ENCODE assay signal across 8 cellular contexts in genomic region chrX:154370882-154371770, GRCh38. TPM values are rescaled to one million over a fixed set of nuclear protein-coding genes. Genes with fewer than 3 reads are reported as not detected.
DNase-seq lines count a peak whose midpoint lies in the region; ATAC-seq and TF ChIP-seq lines count a peak whose summit lies in the region.

No MANE protein-coding gene starts in this region.

- H3K27ac Mint-ChIP-seq in activated CD4-positive, alpha-beta T cell treated with anti-CD3 and anti-CD28 coated beads, Interleukin-2, amount 10 ng/mL, durations not matched to agents 7 days and 5 days: peak overlapping the region; percentile 82

- H3K36me3 Mint-ChIP-seq in activated CD4-positive, alpha-beta T cell treated with anti-CD3 and anti-CD28 coated beads, Interleukin-2, amount 10 ng/mL, durations not matched to agents 7 days and 5 days (ENCODE audit: low read depth): peaks cover 27% of the 10 kb centered on the region

- peak overlapping the region; percentile 76 for H3K4me3 Mint-ChIP-seq in activated CD4-positive, alpha-beta T cell treated with anti-CD3 and anti-CD28 coated beads, Interleukin-2, amount 10 ng/mL, durations not matched to agents 7 days and 5 days

- H3K27me3 Mint-ChIP-seq in activated CD4-positive, alpha-beta T cell treated with anti-CD3 and anti-CD28 coated beads, Interleukin-2, amount 10 ng/mL, durations not matched to agents 7 days and 5 days: no peaks in the 10 kb centered on the region

- intact Hi-C loops in right lobe of liver (cut with DNase I): no loop called here

- 25% methylated on average over 9 of the region's 87 CpGs for WGBS in right lobe of liver (ENCODE audit: insufficient coverage, low coverage, low lambda C conversion rate, missing lambda C conversion rate)

- peaks cover 24% of the 10 kb centered on the region for H3K4me1 Mint-ChIP-seq in activated CD4-positive, alpha-beta T cell treated with anti-CD3 and anti-CD28 coated beads, Interleukin-2, amount 10 ng/mL, durations not matched to agents 7 days and 5 days

- H3K9me3 ChIP-seq in right lobe of liver: no peaks in the 10 kb centered on the region

- peak; percentile 99 for TF ChIP-seq POLR2A in GM19193 (IDR thresholded peaks at IDR 0.05; ENCODE audit: extremely low read depth, insufficient read depth, insufficient read length)
- peak; percentile 93 for TF ChIP-seq POLR2A in right lobe of liver (IDR thresholded peaks at IDR 0.05)

- ATAC-seq in HG03439 (IDR thresholded peaks at IDR 0.05; ENCODE audit: unreplicated experiment) (peak; percentile 66), right lobe of liver (peak; percentile 74 to 87 (median 82))

- H3K4me1 ChIP-seq in right lobe of liver: peaks cover 0 to 1% (median 0%) of the 10 kb centered on the region in 4 donors

- no peaks in the 10 kb centered on the region for H3K36me3 ChIP-seq in right lobe of liver

- H3K27ac ChIP-seq in right lobe of liver: peak overlapping the region; percentile 31 to 73 (median 55)

- CTCF ChIA-PET in activated CD4-positive, alpha-beta T cell treated with anti-CD3 and anti-CD28 coated beads, Interleukin-2, amount 10 ng/mL, durations not matched to agents 7 days and 5 days (lab: Charles Lee): interaction anchor here (0.7 kb wide), 1 partner anchor 616 kb away, joined by 3 read pairs; no protein-coding TSS in a partner anchor

- POLR2A ChIA-PET in activated CD4-positive, alpha-beta T cell treated with anti-CD3 and anti-CD28 coated beads, Interleukin-2, amount 10 ng/mL, durations not matched to agents 7 days and 5 days (lab: Charles Lee): interaction anchor here (0.7 kb wide), 2 partner anchors 12 to 369 kb away, joined by 5 to 7 read pairs; no protein-coding TSS in a partner anchor

- H3K4me3 ChIP-seq in AG10803 (ENCODE audit: low read length): peak overlapping the region; percentile 86
- peak overlapping the region; percentile 45 to 49 (median 46) for H3K4me3 ChIP-seq in right lobe of liver

- no peak for TF ChIP-seq CTCF in AG10803 (conservative IDR thresholded peaks at IDR 0.05; ENCODE audit: low read length)
- TF ChIP-seq CTCF in right lobe of liver (IDR thresholded peaks at IDR 0.05): no peak

- H3K27me3 ChIP-seq in right lobe of liver: no peaks in the 10 kb centered on the region

- peak; percentile 94 for DNase-seq in AG10803 (ENCODE audit: low read depth)
- peak; percentile 32 for DNase-seq in NCI-H524 treated with DMSO at 0.1 percent for 48 hours (lab: John Stamatoyannopoulos, UW)
- DNase-seq in activated CD4-positive, alpha-beta T cell treated with anti-CD3 and anti-CD28 coated beads, Interleukin-2, amount 10 ng/mL, durations not matched to agents 7 days and 5 days: peak; percentile 94
- DNase-seq in dedifferentiated amniotic fluid mesenchymal stem cell (ENCODE audit: extremely low spot score): peak; percentile 89
- peak; percentile 92 to 93 (median 92) for DNase-seq in right lobe of liver
- peak; percentile 90 for DNase-seq in stimulated activated CD4-positive, alpha-beta T cell treated with anti-CD3 and anti-CD28 coated beads, Interleukin-4, amount 100 ng/mL, for 1 hour

- no peaks in the 10 kb centered on the region for H3K9me3 Mint-ChIP-seq in activated CD4-positive, alpha-beta T cell treated with anti-CD3 and anti-CD28 coated beads, Interleukin-2, amount 10 ng/mL, durations not matched to agents 7 days and 5 days

RNA-seq across cellular contexts. Expression of gene FLNA, which starts 3.3 kb away (rescaled TPM):
- 1,000 to 10,000 TPM; 1,440 to 1,524 TPM for total RNA-seq in activated CD4-positive, alpha-beta T cell treated with anti-CD3 and anti-CD28 coated beads, Interleukin-2, amount 10 ng/mL, durations not matched to agents 7 days and 5 days
- 100 to 1,000 TPM in 1 of 6 experiments, 10 to 100 TPM in 5; 46.8 to 124 (median 82.6) TPM for total RNA-seq in right lobe of liver

RNA-seq across cellular contexts. Expression of gene EMD, which starts 8.0 kb away (rescaled TPM):
- 10 to 100 TPM; 52.1 to 59.9 TPM for total RNA-seq in activated CD4-positive, alpha-beta T cell treated with anti-CD3 and anti-CD28 coated beads, Interleukin-2, amount 10 ng/mL, durations not matched to agents 7 days and 5 days
- 10 to 100 TPM; 19.8 to 28.8 (median 24.2) TPM for total RNA-seq in right lobe of liver

RNA-seq across cellular contexts. Expression of gene RPL10, which starts 27.1 kb away (rescaled TPM):
- 1,000 to 10,000 TPM; 1,884 to 2,727 TPM for total RNA-seq in activated CD4-positive, alpha-beta T cell treated with anti-CD3 and anti-CD28 coated beads, Interleukin-2, amount 10 ng/mL, durations not matched to agents 7 days and 5 days
- 1,000 to 10,000 TPM in 5 of 6 experiments, 100 to 1,000 TPM in 1; 899 to 1,899 (median 1,157) TPM for total RNA-seq in right lobe of liver

RNA-seq across cellular contexts. Expression of gene DNASE1L1, which starts 37.9 kb away (rescaled TPM):
- total RNA-seq in activated CD4-positive, alpha-beta T cell treated with anti-CD3 and anti-CD28 coated beads, Interleukin-2, amount 10 ng/mL, durations not matched to agents 7 days and 5 days: 10 to 100 TPM; 21.8 to 24.3 TPM
- 10 to 100 TPM; 11.7 to 19.5 (median 14.9) TPM for total RNA-seq in right lobe of liver

RNA-seq across cellular contexts. Expression of gene TAFAZZIN, which starts 40.2 kb away (rescaled TPM):
- 100 to 1,000 TPM in 1 of 2 experiments, 10 to 100 TPM in 1; 86.6 to 104 TPM for total RNA-seq in activated CD4-positive, alpha-beta T cell treated with anti-CD3 and anti-CD28 coated beads, Interleukin-2, amount 10 ng/mL, durations not matched to agents 7 days and 5 days
- 10 to 100 TPM; 12.6 to 23.0 (median 17.3) TPM for total RNA-seq in right lobe of liver

Comparison
In these comparisons a context has a peak if more than half of its experiments do, and no peak if none do; other contexts are left out.
1. Peak in every context shown above with its lines: DNase-seq, ATAC-seq, H3K4me3 ChIP-seq and H3K27ac ChIP-seq.
2. DNase-seq: peak in every context shown above with its lines; median percentile 94 in AG10803; 94 in activated CD4-positive, alpha-beta T cell treated with anti-CD3 and anti-CD28 coated beads, Interleukin-2, amount 10 ng/mL, durations not matched to agents 7 days and 5 days; 92 in right lobe of liver; 90 in stimulated activated CD4-positive, alpha-beta T cell treated with anti-CD3 and anti-CD28 coated beads, Interleukin-4, amount 100 ng/mL, for 1 hour; 89 in dedifferentiated amniotic fluid mesenchymal stem cell; 32 in NCI-H524 treated with DMSO at 0.1 percent for 48 hours.
3. RNA of gene FLNA, which starts 3.3 kb away (total RNA-seq): 1,440 to 1,524 TPM in activated CD4-positive, alpha-beta T cell treated with anti-CD3 and anti-CD28 coated beads, Interleukin-2, amount 10 ng/mL, durations not matched to agents 7 days and 5 days; 46.8 to 124 TPM in right lobe of liver; every median in the first group is over 10 times any median in the second.